7 cellular contexts compared by ENCODE assay signal in genomic region chr19:36490846-36491245, GRCh38. TPM values are rescaled to one million over a fixed set of nuclear protein-coding genes. Genes with fewer than 3 reads are reported as not detected.
DNase-seq lines count a peak whose midpoint lies in the region; ATAC-seq and TF ChIP-seq lines count a peak whose summit lies in the region.
"Not testable (repeated sequence)": the region's sequence is repeated elsewhere in the genome, so short reads cannot be mapped to it uniquely, and the experiment has no call there.

No MANE protein-coding gene starts in this region.

- peaks cover 52% of the 10 kb centered on the region for H3K4me1 ChIP-seq in OCI-LY7 (ENCODE audit: insufficient read depth, low read length, poor library complexity, severe bottlenecking)

- not testable (repeated sequence) for H4K20me1 ChIP-seq in OCI-LY7 (ENCODE audit: insufficient read depth, low read length)

- not testable (repeated sequence) for BruUV-seq in OCI-LY7 (replicated peaks; lab: Mats Ljungman, UMichigan)

- H3K9me3 ChIP-seq in OCI-LY7 (ENCODE audit: low read length), result peaks cover 15% of the 10 kb centered on the region; the same call in 1 of the 2 replicates

- H3K4me2 ChIP-seq in OCI-LY7 (ENCODE audit: low read length), result 0 out of 2 replicates have a peak overlapping the region, but pooled peaks have one; percentile 8

- H3K27me3 Mint-ChIP-seq in T-helper 2 cell treated with Interferon-gamma antibody and Interleukin-4, amounts not matched to agents 5 μg/mL and 100 μg/mL, for 36 hours (ENCODE audit: low read depth); activated CD8-positive, alpha-beta T cell treated with anti-CD3 and anti-CD28 coated beads, Interleukin-2, amount 10 ng/mL, durations not matched to agents 7 days and 5 days (ENCODE audit: low read depth); activated naive CD4-positive, alpha-beta T cell treated with anti-CD3 and anti-CD28 coated beads for 36 hours (ENCODE audit: low read depth); dendritic cell treated with granulocyte-macrophage colony-stimulating factor and Interleukin-4, amounts not matched to agents 40 ng/mL and 50 ng/mL, for 4 days: not testable (repeated sequence)

- H3K4me3 ChIP-seq in GM12865 (ENCODE audit: low read depth, low read length), result peak overlapping the region; percentile 41
- peak overlapping the region; percentile 77 for H3K4me3 ChIP-seq in OCI-LY7 (ENCODE audit: low read depth, low read length, poor library complexity, severe bottlenecking)

- intact Hi-C loops in OCI-LY7 (cut with micrococcal nuclease; ENCODE audit: unreplicated experiment), result loop anchor here (5.0 to 10.0 kb wide), 2 partner anchors 81 to 366 kb away; partner anchors contain the start of gene ZNF529
- intact Hi-C loops in activated naive CD4-positive, alpha-beta T cell treated with anti-CD3 and anti-CD28 coated beads for 36 hours (cut with micrococcal nuclease); dendritic cell treated with granulocyte-macrophage colony-stimulating factor and Interleukin-4, amounts not matched to agents 40 ng/mL and 50 ng/mL, for 4 days (cut with micrococcal nuclease): not testable (repeated sequence)

- not testable (repeated sequence) for DNase-seq in GM12865 (ENCODE audit: low read depth); OCI-LY7 (ENCODE audit: low spot score); T-helper 2 cell treated with Interferon-gamma antibody and Interleukin-4, amounts not matched to agents 5 μg/mL and 100 μg/mL, for 36 hours (ENCODE audit: low spot score); activated CD8-positive, alpha-beta T cell treated with anti-CD3 and anti-CD28 coated beads, Interleukin-2, amount 10 ng/mL, durations not matched to agents 7 days and 5 days; activated naive CD4-positive, alpha-beta T cell treated with anti-CD3 and anti-CD28 coated beads for 36 hours

- CTCF ChIA-PET in OCI-LY7 (lab: Charles Lee; ENCODE audit: unreplicated experiment); activated CD8-positive, alpha-beta T cell treated with anti-CD3 and anti-CD28 coated beads, Interleukin-2, amount 10 ng/mL, durations not matched to agents 7 days and 5 days (lab: Charles Lee): not testable (repeated sequence)
- CTCF ChIA-PET in activated naive CD4-positive, alpha-beta T cell treated with anti-CD3 and anti-CD28 coated beads for 36 hours (lab: Charles Lee), result interaction anchor here (0.6 kb wide), 1 partner anchor 115 kb away, joined by 3 read pairs; no protein-coding TSS in a partner anchor

- not testable (repeated sequence) for ATAC-seq in activated CD8-positive, alpha-beta T cell treated with anti-CD3 and anti-CD28 coated beads, Interleukin-2, amount 10 ng/mL, durations not matched to agents 7 days and 5 days

- not testable (repeated sequence) for H3K27ac Mint-ChIP-seq in T-helper 2 cell treated with Interferon-gamma antibody and Interleukin-4, amounts not matched to agents 5 μg/mL and 100 μg/mL, for 36 hours; activated naive CD4-positive, alpha-beta T cell treated with anti-CD3 and anti-CD28 coated beads for 36 hours; dendritic cell treated with granulocyte-macrophage colony-stimulating factor and Interleukin-4, amounts not matched to agents 40 ng/mL and 50 ng/mL, for 4 days
- peak overlapping the region; percentile 99 for H3K27ac Mint-ChIP-seq in activated CD8-positive, alpha-beta T cell treated with anti-CD3 and anti-CD28 coated beads, Interleukin-2, amount 10 ng/mL, durations not matched to agents 7 days and 5 days

- not testable (repeated sequence) for H3K9me2 ChIP-seq in OCI-LY7 (ENCODE audit: insufficient read depth, low read length)

- not testable (repeated sequence) for H2AFZ ChIP-seq in OCI-LY7 (ENCODE audit: low read length)

- H3K4me1 Mint-ChIP-seq in T-helper 2 cell treated with Interferon-gamma antibody and Interleukin-4, amounts not matched to agents 5 μg/mL and 100 μg/mL, for 36 hours (ENCODE audit: low read depth), result peaks cover 21% of the 10 kb centered on the region
- peaks cover 31% of the 10 kb centered on the region for H3K4me1 Mint-ChIP-seq in activated CD8-positive, alpha-beta T cell treated with anti-CD3 and anti-CD28 coated beads, Interleukin-2, amount 10 ng/mL, durations not matched to agents 7 days and 5 days (ENCODE audit: low read depth)
- peaks cover 19% of the 10 kb centered on the region for H3K4me1 Mint-ChIP-seq in activated naive CD4-positive, alpha-beta T cell treated with anti-CD3 and anti-CD28 coated beads for 36 hours (ENCODE audit: low read depth)
- H3K4me1 Mint-ChIP-seq in dendritic cell treated with granulocyte-macrophage colony-stimulating factor and Interleukin-4, amounts not matched to agents 40 ng/mL and 50 ng/mL, for 4 days (ENCODE audit: low read depth), result peaks cover 27% of the 10 kb centered on the region

- H3K36me3 Mint-ChIP-seq in T-helper 2 cell treated with Interferon-gamma antibody and Interleukin-4, amounts not matched to agents 5 μg/mL and 100 μg/mL, for 36 hours (ENCODE audit: low read depth), result peaks cover 19% of the 10 kb centered on the region
- peaks cover 20% of the 10 kb centered on the region for H3K36me3 Mint-ChIP-seq in activated CD8-positive, alpha-beta T cell treated with anti-CD3 and anti-CD28 coated beads, Interleukin-2, amount 10 ng/mL, durations not matched to agents 7 days and 5 days (ENCODE audit: low read depth)
- peaks cover 24% of the 10 kb centered on the region for H3K36me3 Mint-ChIP-seq in activated naive CD4-positive, alpha-beta T cell treated with anti-CD3 and anti-CD28 coated beads for 36 hours (ENCODE audit: low read depth)
- H3K36me3 Mint-ChIP-seq in dendritic cell treated with granulocyte-macrophage colony-stimulating factor and Interleukin-4, amounts not matched to agents 40 ng/mL and 50 ng/mL, for 4 days (ENCODE audit: low read depth), result peaks cover 33% of the 10 kb centered on the region

- H3K4me3 Mint-ChIP-seq in T-helper 2 cell treated with Interferon-gamma antibody and Interleukin-4, amounts not matched to agents 5 μg/mL and 100 μg/mL, for 36 hours, result peak overlapping the region; percentile 96
- peak overlapping the region; percentile 95 for H3K4me3 Mint-ChIP-seq in activated CD8-positive, alpha-beta T cell treated with anti-CD3 and anti-CD28 coated beads, Interleukin-2, amount 10 ng/mL, durations not matched to agents 7 days and 5 days
- H3K4me3 Mint-ChIP-seq in activated naive CD4-positive, alpha-beta T cell treated with anti-CD3 and anti-CD28 coated beads for 36 hours, result peak overlapping the region; percentile 96
- H3K4me3 Mint-ChIP-seq in dendritic cell treated with granulocyte-macrophage colony-stimulating factor and Interleukin-4, amounts not matched to agents 40 ng/mL and 50 ng/mL, for 4 days, result peak overlapping the region; percentile 25

- not testable (repeated sequence) for H3K9me3 Mint-ChIP-seq in T-helper 2 cell treated with Interferon-gamma antibody and Interleukin-4, amounts not matched to agents 5 μg/mL and 100 μg/mL, for 36 hours
- peaks cover 16% of the 10 kb centered on the region for H3K9me3 Mint-ChIP-seq in activated CD8-positive, alpha-beta T cell treated with anti-CD3 and anti-CD28 coated beads, Interleukin-2, amount 10 ng/mL, durations not matched to agents 7 days and 5 days (ENCODE audit: insufficient read depth)
- peaks cover 30% of the 10 kb centered on the region for H3K9me3 Mint-ChIP-seq in activated naive CD4-positive, alpha-beta T cell treated with anti-CD3 and anti-CD28 coated beads for 36 hours
- H3K9me3 Mint-ChIP-seq in dendritic cell treated with granulocyte-macrophage colony-stimulating factor and Interleukin-4, amounts not matched to agents 40 ng/mL and 50 ng/mL, for 4 days, result peaks cover 35% of the 10 kb centered on the region

- POLR2A ChIA-PET in OCI-LY7 (lab: Charles Lee), result interaction anchor here (0.6 kb wide), 1 partner anchor 1556 kb away, joined by 4 read pairs; no protein-coding TSS in a partner anchor
- POLR2A ChIA-PET in activated CD8-positive, alpha-beta T cell treated with anti-CD3 and anti-CD28 coated beads, Interleukin-2, amount 10 ng/mL, durations not matched to agents 7 days and 5 days (lab: Charles Lee), result not testable (repeated sequence)

- H3K36me3 ChIP-seq in OCI-LY7 (ENCODE audit: insufficient read depth, low read length), result peaks cover 23% of the 10 kb centered on the region

- H3K27ac ChIP-seq in C4-2B, result peak overlapping the region; percentile 90; the same call in 1 of the 2 replicates
- H3K27ac ChIP-seq in OCI-LY7 (ENCODE audit: low read depth, low read length, poor library complexity, severe bottlenecking), result peak overlapping the region; percentile 90

- H3K79me2 ChIP-seq in OCI-LY7 (ENCODE audit: insufficient read depth, low read depth, low read length), result peaks cover 31% of the 10 kb centered on the region

- not testable (repeated sequence) for TF ChIP-seq CTCF in C4-2B (conservative IDR thresholded peaks at IDR 0.05); GM12865 (IDR thresholded peaks at IDR 0.05; ENCODE audit: insufficient read depth, low read depth, low read length, missing control alignments); OCI-LY7 (conservative IDR thresholded peaks at IDR 0.05; ENCODE audit: low read length)

RNA-seq across cellular contexts. Expression of gene ZNF566, which starts 1.5 kb away (rescaled TPM):
- total RNA-seq in OCI-LY7 (2014; rRNA removed; shearing (Covaris generic)), result 16.1 and 29.5 TPM in 2 replicates
- 17.3 and 20.3 TPM in 2 replicates for total RNA-seq in OCI-LY7 (2022)
- total RNA-seq in activated CD8-positive, alpha-beta T cell treated with anti-CD3 and anti-CD28 coated beads, Interleukin-2, amount 10 ng/mL, durations not matched to agents 7 days and 5 days, result 1 to 10 TPM; 6.2 to 7.5 TPM
- 1 to 10 TPM; 4.4 to 5.3 TPM for total RNA-seq in activated naive CD4-positive, alpha-beta T cell treated with anti-CD3 and anti-CD28 coated beads for 36 hours

RNA-seq across cellular contexts. Expression of gene ZNF260, which starts 37.2 kb away (rescaled TPM):
- total RNA-seq in OCI-LY7 (2014; rRNA removed; shearing (Covaris generic)), result 9.9 and 11.1 TPM in 2 replicates
- 14.5 and 17.5 TPM in 2 replicates for total RNA-seq in OCI-LY7 (2022)
- 10 to 100 TPM in 1 of 2 experiments, 1 to 10 TPM in 1; 8.6 to 10.5 TPM for total RNA-seq in activated CD8-positive, alpha-beta T cell treated with anti-CD3 and anti-CD28 coated beads, Interleukin-2, amount 10 ng/mL, durations not matched to agents 7 days and 5 days
- total RNA-seq in activated naive CD4-positive, alpha-beta T cell treated with anti-CD3 and anti-CD28 coated beads for 36 hours, result 1 to 10 TPM; 3.7 to 5.4 TPM

Comparison
In these comparisons a context has a peak if more than half of its experiments do, and no peak if none do; other contexts are left out.
1. H3K4me3 Mint-ChIP-seq: peak in every context shown above with its lines; median percentile 96 in T-helper 2 cell treated with Interferon-gamma antibody and Interleukin-4, amounts not matched to agents 5 μg/mL and 100 μg/mL, for 36 hours; 96 in activated naive CD4-positive, alpha-beta T cell treated with anti-CD3 and anti-CD28 coated beads for 36 hours; 95 in activated CD8-positive, alpha-beta T cell treated with anti-CD3 and anti-CD28 coated beads, Interleukin-2, amount 10 ng/mL, durations not matched to agents 7 days and 5 days; 25 in dendritic cell treated with granulocyte-macrophage colony-stimulating factor and Interleukin-4, amounts not matched to agents 40 ng/mL and 50 ng/mL, for 4 days.